Comparison of ENCODE assay signal across 18 cellular contexts in genomic region chr2:172921538-172922236, GRCh38.
DNase-seq lines count a peak whose midpoint lies in the region; ATAC-seq, FAIRE-seq and TF ChIP-seq lines count a peak whose summit lies in the region.
"Had no signal": no experiment of that assay in that cellular context is flagged by ENCODE, and none has a peak within 500 bp of the region (broad histone marks: within the 10 kb centered on the region; RNA-seq: fewer than 3 reads in every experiment).

No MANE protein-coding gene starts in this region.

- H3K4me2 ChIP-seq in HepG2 (ENCODE audit: low read depth, low read length) = no peak overlapping the region
- H3K4me2 ChIP-seq: BLaER1 had no signal

- H2AFZ ChIP-seq in HepG2 (ENCODE audit: low read length) = no peak overlapping the region

- TF ChIP-seq CTCF in AG10803 (conservative IDR thresholded peaks at IDR 0.05; ENCODE audit: low read length) (no peak), dorsolateral prefrontal cortex (IDR thresholded peaks at IDR 0.05 in 54 of 56, conservative IDR thresholded peaks at IDR 0.05 in 2 of 56; ENCODE audit: low read depth in 1 of 56, partially characterized antibody in 56 of 56) (no peak), HepG2 (CRISPR knock-in tag; IDR thresholded peaks at IDR 0.05) (no peak)

- peak; percentile 32 for FAIRE-seq in HepG2 (lab: Jason Lieb, UNC)
- FAIRE-seq: GM12878, islet of Langerhans had no signal

- H3K4me1 Mint-ChIP-seq in immature natural killer cell = no peaks in the 10 kb centered on the region

- H3K27ac ChIP-seq in dorsolateral prefrontal cortex = peak overlapping the region in 53 of 59 donors; percentile 13 to 86 (median 62)
- H3K27ac ChIP-seq in HepG2 (ENCODE audit: extremely low read length, insufficient read depth, low read length) = no peak overlapping the region
- H3K27ac ChIP-seq: BLaER1, esophagus muscularis mucosa, HL-60, Peyer's patch, right lobe of liver had no signal

- H3K9me3 Mint-ChIP-seq in immature natural killer cell = no peaks in the 10 kb centered on the region
- H3K9me3 Mint-ChIP-seq: activated CD4-positive, alpha-beta T cell treated with anti-CD3 and anti-CD28 coated beads, Interleukin-2, amount 10 ng/mL, durations not matched to agents 7 days and 5 days; stimulated activated naive CD8-positive, alpha-beta T cell treated with anti-CD3 and anti-CD28 coated beads, Interleukin-15, Interleukin-2, amounts not matched to agents 100 ng/mL and 50 ng/mL, for 24 hours had no signal

- TF ChIP-seq RAD21 in HepG2 (CRISPR knock-in tag; IDR thresholded peaks at IDR 0.05) = no peak

- no peak for TF ChIP-seq EP300 in HepG2 (IDR thresholded peaks at IDR 0.05; ENCODE audit: low read depth in 2 of 2, low read length in 2 of 2)
- TF ChIP-seq EP300 in HepG2 (CRISPR knock-in tag; IDR thresholded peaks at IDR 0.05; ENCODE audit: borderline replicate concordance) = no peak

- no peaks in the 10 kb centered on the region for H3K79me2 ChIP-seq in HepG2 (ENCODE audit: insufficient read depth, low read length)

- ATAC-seq in HepG2 (no peak), HG03108 (IDR thresholded peaks at IDR 0.05; ENCODE audit: unreplicated experiment) (no peak), HG03139 (IDR thresholded peaks at IDR 0.05; ENCODE audit: unreplicated experiment) (no peak)
- ATAC-seq: GM12878 had no signal

- TF ChIP-seq POLR2A in HepG2 (IDR thresholded peaks at IDR 0.05; ENCODE audit: insufficient read depth in 1 of 2, low read depth in 2 of 2, low read length in 2 of 2) = no peak

- CTCF ChIA-PET in HepG2 (lab: Yijun Ruan, JAX; ENCODE audit: low intra/inter-chr PET ratio, low total read pairs) = no interaction called here

- no TSS peak for BruUV-seq in HepG2 (replicated peaks; lab: Mats Ljungman, UMichigan)

- 26% methylated on average over 6 of the region's 6 CpGs for WGBS in HepG2 (ENCODE audit: low lambda C conversion rate)

- no peak overlapping the region for H3K27ac Mint-ChIP-seq in immature natural killer cell
- H3K27ac Mint-ChIP-seq: activated CD4-positive, alpha-beta T cell treated with anti-CD3 and anti-CD28 coated beads, Interleukin-2, amount 10 ng/mL, durations not matched to agents 7 days and 5 days; naive B cell; stimulated activated naive CD8-positive, alpha-beta T cell treated with anti-CD3 and anti-CD28 coated beads, Interleukin-15, Interleukin-2, amounts not matched to agents 100 ng/mL and 50 ng/mL, for 24 hours had no signal

- H3K9ac ChIP-seq in HepG2 (ENCODE audit: insufficient read depth, low read depth, low read length) = no peak overlapping the region
- H3K9ac ChIP-seq: BLaER1 had no signal

- intact Hi-C loops in dorsolateral prefrontal cortex (cut with DNase I) = no loop called here
- intact Hi-C loops in HepG2 (cut with micrococcal nuclease; ENCODE audit: unreplicated experiment) = no loop called here

- H3K27me3 ChIP-seq in dorsolateral prefrontal cortex = no peaks in the 10 kb centered on the region
- peaks cover 0 to 13% of the 10 kb centered on the region in 2 experiments; a peak in 2 of 5 replicates for H3K27me3 ChIP-seq in HepG2 (ENCODE audit: control insufficient read depth in 1 of 2, insufficient read depth in 2 of 2, low read length in 2 of 2)
- H3K27me3 ChIP-seq: BLaER1, esophagus muscularis mucosa, Peyer's patch, right lobe of liver had no signal

- H3K4me1 ChIP-seq in HepG2 (ENCODE audit: insufficient read depth, low read length) = no peaks in the 10 kb centered on the region
- H3K4me1 ChIP-seq: Peyer's patch, right lobe of liver had no signal

- no peak overlapping the region for H3K4me3 Mint-ChIP-seq in immature natural killer cell
- H3K4me3 Mint-ChIP-seq: activated CD4-positive, alpha-beta T cell treated with anti-CD3 and anti-CD28 coated beads, Interleukin-2, amount 10 ng/mL, durations not matched to agents 7 days and 5 days; stimulated activated naive CD8-positive, alpha-beta T cell treated with anti-CD3 and anti-CD28 coated beads, Interleukin-15, Interleukin-2, amounts not matched to agents 100 ng/mL and 50 ng/mL, for 24 hours had no signal

- H3K36me3 Mint-ChIP-seq in immature natural killer cell = no peaks in the 10 kb centered on the region
- H3K36me3 Mint-ChIP-seq: naive B cell had no signal

- in situ Hi-C loops in HepG2 (cut with HindIII; ENCODE audit: extremely low pct_ligation_motif_present, low pct_unique_long_range_greater_than_20kb) = no loop called here

- peak; percentile 8 for DNase-seq in AG10803 (ENCODE audit: low read depth)
- DNase-seq in NCI-H226 = peak; percentile 44
- peak in 1 of 10 donors; percentile 53 for DNase-seq in dorsolateral prefrontal cortex
- no peak for DNase-seq in HepG2 (ENCODE audit: low spot score)
- no peak for DNase-seq in NOMO-1 treated with DMSO at 0.1 percent for 48 hours (lab: John Stamatoyannopoulos, UW; ENCODE audit: unreplicated experiment)
- DNase-seq in immature natural killer cell = no peak
- DNase-seq: activated CD4-positive, alpha-beta T cell treated with anti-CD3 and anti-CD28 coated beads, Interleukin-2, amount 10 ng/mL, durations not matched to agents 7 days and 5 days; naive B cell; Peyer's patch; right lobe of liver had no signal

- H3K27me3 Mint-ChIP-seq in immature natural killer cell (ENCODE audit: low read depth in 3 of 3) = peaks cover 0 to 6% (median 2%) of the 10 kb centered on the region in 3 donors

- H3K4me3 ChIP-seq in AG10803 (ENCODE audit: low read length) = no peak overlapping the region
- H3K4me3 ChIP-seq in dorsolateral prefrontal cortex = no peak overlapping the region
- no peak overlapping the region for H3K4me3 ChIP-seq in HepG2 (replicated peaks in 1 of 3; ENCODE audit: insufficient read depth in 1 of 3, low read depth in 2 of 3, low read length in 3 of 3)
- H3K4me3 ChIP-seq: BLaER1, esophagus muscularis mucosa, GM12878, Peyer's patch, right lobe of liver had no signal

- H3K9me3 ChIP-seq in HepG2 (ENCODE audit: low read length) = no peaks in the 10 kb centered on the region
- H3K9me3 ChIP-seq: BLaER1, esophagus muscularis mucosa, Peyer's patch, right lobe of liver had no signal

- H4K20me1 ChIP-seq in HepG2 (ENCODE audit: insufficient read depth, low read length) = no peaks in the 10 kb centered on the region
- H4K20me1 ChIP-seq: BLaER1 had no signal

- POLR2A ChIA-PET in HepG2 (lab: Yijun Ruan, JAX) = no interaction called here

- H3K36me3 ChIP-seq in HepG2 (replicated peaks in 1 of 2; ENCODE audit: control insufficient read depth in 1 of 2, insufficient read depth in 2 of 2, low read length in 2 of 2) = no peaks in the 10 kb centered on the region
- H3K36me3 ChIP-seq: BLaER1, esophagus muscularis mucosa, Peyer's patch, right lobe of liver had no signal

TF ChIP-seq in HepG2, 621 proteins besides CTCF, POLR2A, EP300 and RAD21 (continues in another document):
- TF ChIP-seq ZNF556 (CRISPR knock-in tag; IDR thresholded peaks at IDR 0.05; ENCODE audit: borderline replicate concordance) = no peak
- TF ChIP-seq GMEB1 (CRISPR knock-in tag; IDR thresholded peaks at IDR 0.05; ENCODE audit: borderline replicate concordance) = no peak
- TF ChIP-seq HMG20A (CRISPR knock-in tag; IDR thresholded peaks at IDR 0.05; ENCODE audit: borderline replicate concordance) = no peak
- TF ChIP-seq ZKSCAN5 (CRISPR knock-in tag; IDR thresholded peaks at IDR 0.05) = no peak
- TF ChIP-seq ZBTB33 (CRISPR knock-in tag; IDR thresholded peaks at IDR 0.05) = no peak
- no peak for TF ChIP-seq BRCA1 (CRISPR knock-in tag; IDR thresholded peaks at IDR 0.05)
- TF ChIP-seq PLRG1 (conservative IDR thresholded peaks at IDR 0.05) = no peak
- no peak for TF ChIP-seq ZNF770 (CRISPR knock-in tag; IDR thresholded peaks at IDR 0.05)
- no peak for TF ChIP-seq ZNF883 (CRISPR knock-in tag; IDR thresholded peaks at IDR 0.05; ENCODE audit: not compliant biosample characterization)
- no peak for TF ChIP-seq ZNF552 (CRISPR knock-in tag; IDR thresholded peaks at IDR 0.05; ENCODE audit: borderline replicate concordance)

Comparison
In these comparisons a context has a peak if more than half of its experiments do, and no peak if none do; other contexts are left out.
1. DNase-seq: peak in AG10803 (single experiment) and NCI-H226 (single experiment); none in HepG2 (single experiment), NOMO-1 treated with DMSO at 0.1 percent for 48 hours (single experiment) and immature natural killer cell (0 of 3).